In the genomic region with DNA sequence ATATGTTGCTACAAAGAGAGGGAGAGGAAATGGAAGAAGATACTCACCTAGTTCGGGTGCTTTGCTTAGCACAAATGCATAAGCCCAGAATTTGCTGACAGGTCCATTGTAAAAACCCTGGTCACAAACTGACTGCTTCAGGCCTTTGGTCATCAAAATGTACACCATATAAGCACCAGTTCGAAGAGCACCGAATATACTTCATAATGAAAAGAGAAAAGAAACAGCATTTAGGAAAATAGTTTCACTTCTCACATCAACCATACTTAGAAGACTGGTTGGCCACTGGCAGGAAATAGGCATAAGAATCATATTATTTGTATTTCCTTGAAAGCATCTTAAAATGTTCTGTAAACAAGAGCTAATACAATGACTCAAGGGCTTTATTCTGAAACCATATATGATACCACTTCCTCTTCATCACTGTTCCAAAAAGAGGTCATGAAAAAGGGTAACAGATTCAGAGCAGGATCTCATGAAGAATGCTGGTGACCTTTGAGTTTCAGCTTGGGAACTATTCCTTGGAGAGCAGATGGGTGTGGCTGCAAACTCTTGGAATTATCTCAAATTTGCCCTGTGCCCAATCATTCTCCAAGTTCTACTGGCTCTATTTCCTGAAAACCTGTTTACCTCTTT, we compare ENCODE assay signal across 8 cellular contexts.
DNase-seq lines count a peak whose midpoint lies in the region; ATAC-seq, FAIRE-seq and TF ChIP-seq lines count a peak whose summit lies in the region.

No MANE protein-coding gene starts in this region.

- H3K9me3 ChIP-seq in psoas muscle: no peaks in the 10 kb centered on the region

- DNase-seq in GM12864 (ENCODE audit: low read depth) (peak; percentile 44), fibroblast of mammary gland (ENCODE audit: low read depth) (peak; percentile 68), psoas muscle (no peak), H54 (ENCODE audit: insufficient read length, low spot score) (no peak), NCI-H748 (lab: John Stamatoyannopoulos, UW; ENCODE audit: unreplicated experiment) (no peak)
- DNase-seq in activated effector memory CD4-positive, alpha-beta T cell treated with anti-CD3 and anti-CD28 coated beads, Interleukin-2, amount 50 U/mL, for 16 hours: no peak

- intact Hi-C loops in psoas muscle (cut with DNase I): no loop called here

- no peaks in the 10 kb centered on the region for H3K4me1 ChIP-seq in psoas muscle

- TF ChIP-seq POLR2A in H54 (IDR thresholded peaks at IDR 0.05; ENCODE audit: low read depth, low read length): no peak

- 85 to 92% (median 85%) methylated on average over 3 of the region's 3 CpGs for WGBS in psoas muscle, 3 donors

- H3K27ac ChIP-seq in psoas muscle: no peak overlapping the region

- H3K36me3 ChIP-seq in psoas muscle (ENCODE audit: insufficient read depth in 1 of 2, low read depth in 1 of 2): no peaks in the 10 kb centered on the region

- TF ChIP-seq CTCF in GM12864 (IDR thresholded peaks at IDR 0.05; ENCODE audit: low read depth, low read length, missing control alignments) (no peak), fibroblast of mammary gland (conservative IDR thresholded peaks at IDR 0.05; ENCODE audit: control insufficient read depth, insufficient read depth, low read depth, low read length) (no peak), psoas muscle (IDR thresholded peaks at IDR 0.05) (no peak)

- H3K4me3 ChIP-seq in GM12864 (ENCODE audit: low read depth, low read length): no peak overlapping the region
- no peak overlapping the region for H3K4me3 ChIP-seq in fibroblast of mammary gland (ENCODE audit: control insufficient read depth, low read depth, low read length)
- no peak overlapping the region for H3K4me3 ChIP-seq in psoas muscle

- no peaks in the 10 kb centered on the region for H3K27me3 ChIP-seq in psoas muscle (ENCODE audit: insufficient read depth in 3 of 3, low read length in 2 of 3)

- peak; percentile 80 for ATAC-seq in GM21390 (IDR thresholded peaks at IDR 0.05; ENCODE audit: unreplicated experiment)
- peak; percentile 81 for ATAC-seq in HG03565 (IDR thresholded peaks at IDR 0.05; ENCODE audit: unreplicated experiment)
- no peak for ATAC-seq in psoas muscle

- FAIRE-seq in H54 (lab: Jason Lieb, UNC): no peak

Comparison
In these comparisons a context has a peak if more than half of its experiments do, and no peak if none do; other contexts are left out.
1. DNase-seq: peak in GM12864 (single experiment) and fibroblast of mammary gland (single experiment); none in psoas muscle (0 of 2), H54 (single experiment), NCI-H748 (single experiment) and activated effector memory CD4-positive, alpha-beta T cell treated with anti-CD3 and anti-CD28 coated beads, Interleukin-2, amount 50 U/mL, for 16 hours (single experiment).
2. ATAC-seq: peak in GM21390 (single experiment) and HG03565 (single experiment); none in psoas muscle (0 of 4).